18 cellular contexts compared by ENCODE assay signal in the genomic region with DNA sequence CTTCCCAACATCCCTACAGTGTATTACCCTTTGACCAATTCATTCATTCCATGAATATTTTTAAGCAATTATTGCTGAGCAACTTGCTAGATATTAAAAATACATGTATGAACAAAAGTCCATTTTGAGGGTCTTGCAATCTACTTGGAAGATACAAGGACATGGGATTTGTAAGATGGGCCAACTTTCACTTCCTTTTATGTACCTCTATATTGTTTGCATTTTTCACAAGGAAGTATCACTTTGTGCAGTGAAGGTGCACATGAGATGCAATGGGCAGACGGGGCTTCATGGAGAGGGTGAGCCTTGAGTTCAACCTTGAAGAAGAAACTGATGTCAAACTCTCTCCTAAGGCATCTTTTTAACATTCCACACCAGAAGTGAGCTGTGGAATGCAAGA.
DNase-seq lines count a peak whose midpoint lies in the region; ATAC-seq and TF ChIP-seq lines count a peak whose summit lies in the region.
"Had no signal": no experiment of that assay in that cellular context is flagged by ENCODE, and none has a peak within 500 bp of the region (broad histone marks: within the 10 kb centered on the region; RNA-seq: fewer than 3 reads in every experiment).

No MANE protein-coding gene starts in this region.

- TF ChIP-seq CTCF in CD8-positive, alpha-beta T cell (IDR thresholded peaks at IDR 0.05), result no peak

- ATAC-seq in CD8-positive, alpha-beta T cell, result no peak
- ATAC-seq in GM18858 (IDR thresholded peaks at IDR 0.05; ENCODE audit: unreplicated experiment) (peak; percentile 45), memory B cell (ENCODE audit: low read depth) (no peak), GM21515 (IDR thresholded peaks at IDR 0.05; ENCODE audit: unreplicated experiment) (no peak)
- ATAC-seq in activated T-cell treated with anti-CD3 and anti-CD28 coated beads, Interleukin-2, amount 50 U/mL, for 72 hours (replicated peaks in 1 of 2), result no peak
- ATAC-seq: GM23338, K562 had no signal

- CTCF ChIA-PET in CD8-positive, alpha-beta T cell (lab: Charles Lee), result no interaction called here

- H3K4me1 Mint-ChIP-seq in CD8-positive, alpha-beta T cell (ENCODE audit: low read depth), result peaks cover 43% of the 10 kb centered on the region
- peaks cover 31% of the 10 kb centered on the region for H3K4me1 Mint-ChIP-seq in memory B cell
- peaks cover 43% of the 10 kb centered on the region for H3K4me1 Mint-ChIP-seq in activated T-cell treated with anti-CD3 and anti-CD28 coated beads, Interleukin-2, amount 50 U/mL, for 72 hours (ENCODE audit: low read depth)

- no peak overlapping the region for H3K4me3 Mint-ChIP-seq in CD8-positive, alpha-beta T cell
- H3K4me3 Mint-ChIP-seq in memory B cell, result no peak overlapping the region
- H3K4me3 Mint-ChIP-seq in activated T-cell treated with anti-CD3 and anti-CD28 coated beads, Interleukin-2, amount 50 U/mL, for 72 hours, result no peak overlapping the region
- H3K4me3 Mint-ChIP-seq: CD4-positive, alpha-beta T cell; GM23338 had no signal

- intact Hi-C loops in CD8-positive, alpha-beta T cell (cut with DNase I, micrococcal nuclease), result loop anchor here in 1 of 2 experiments (10.0 kb wide), 1 partner anchor 68 kb away; no protein-coding TSS in a partner anchor

- no peaks in the 10 kb centered on the region for H3K27me3 Mint-ChIP-seq in CD8-positive, alpha-beta T cell (ENCODE audit: low read depth)
- H3K27me3 Mint-ChIP-seq in memory B cell, result no peaks in the 10 kb centered on the region
- no peaks in the 10 kb centered on the region for H3K27me3 Mint-ChIP-seq in activated T-cell treated with anti-CD3 and anti-CD28 coated beads, Interleukin-2, amount 50 U/mL, for 72 hours (ENCODE audit: low read depth)
- H3K27me3 Mint-ChIP-seq: CD4-positive, alpha-beta T cell had no signal

- POLR2A ChIA-PET in CD8-positive, alpha-beta T cell (lab: Charles Lee), result interaction anchor here (0.6 kb wide), 1 partner anchor 69 kb away, joined by 3 read pairs; no protein-coding TSS in a partner anchor

- no peak overlapping the region for H3K4me3 ChIP-seq in CD8-positive, alpha-beta T cell (ENCODE audit: low read depth, low read length)
- H3K4me3 ChIP-seq: GM23338, K562 had no signal

- no peaks in the 10 kb centered on the region for H3K9me3 Mint-ChIP-seq in CD8-positive, alpha-beta T cell
- H3K9me3 Mint-ChIP-seq in memory B cell, result no peaks in the 10 kb centered on the region
- no peaks in the 10 kb centered on the region for H3K9me3 Mint-ChIP-seq in activated T-cell treated with anti-CD3 and anti-CD28 coated beads, Interleukin-2, amount 50 U/mL, for 72 hours
- H3K9me3 Mint-ChIP-seq: CD4-positive, alpha-beta T cell; GM23338 had no signal

- no peak for DNase-seq in CD8-positive, alpha-beta T cell
- peak; percentile 13 for DNase-seq in MV-4-11 (lab: John Stamatoyannopoulos, UW)
- DNase-seq in memory B cell (ENCODE audit: low spot score in 2 of 2), result no peak
- no peak for DNase-seq in activated T-cell treated with anti-CD3 and anti-CD28 coated beads, Interleukin-2, amount 50 U/mL, for 72 hours
- DNase-seq in NCI-H187 treated with DMSO at 0.1 percent for 48 hours (lab: John Stamatoyannopoulos, UW), result no peak
- DNase-seq: ACHN; BE2C; C1 segment of cervical spinal cord; CD4-positive, alpha-beta T cell; DMS153; DMS79; GDM1; HCEC 1CT had no signal

- peak overlapping the region; percentile 32 for H3K27ac Mint-ChIP-seq in CD8-positive, alpha-beta T cell
- peak overlapping the region; percentile 45 for H3K27ac Mint-ChIP-seq in memory B cell
- H3K27ac Mint-ChIP-seq in activated T-cell treated with anti-CD3 and anti-CD28 coated beads, Interleukin-2, amount 50 U/mL, for 72 hours, result no peak overlapping the region
- H3K27ac Mint-ChIP-seq: CD4-positive, alpha-beta T cell; GM23338 had no signal

- no peaks in the 10 kb centered on the region for H3K9me3 ChIP-seq in CD8-positive, alpha-beta T cell (ENCODE audit: low read length)
- H3K9me3 ChIP-seq: BE2C had no signal

- peaks cover 39% of the 10 kb centered on the region for H3K36me3 Mint-ChIP-seq in CD8-positive, alpha-beta T cell
- H3K36me3 Mint-ChIP-seq in memory B cell, result peaks cover 22% of the 10 kb centered on the region
- H3K36me3 Mint-ChIP-seq in activated T-cell treated with anti-CD3 and anti-CD28 coated beads, Interleukin-2, amount 50 U/mL, for 72 hours (ENCODE audit: insufficient read depth in 2 of 2), result peaks cover 0 to 8% of the 10 kb centered on the region in 2 donors

- peaks cover 9% of the 10 kb centered on the region for H3K4me1 ChIP-seq in CD8-positive, alpha-beta T cell (ENCODE audit: insufficient read depth, low read length)
- H3K4me1 ChIP-seq: BE2C had no signal

- no peaks in the 10 kb centered on the region for H3K27me3 ChIP-seq in CD8-positive, alpha-beta T cell (ENCODE audit: insufficient read depth, low read length)
- H3K27me3 ChIP-seq: BE2C had no signal

- H3K27ac ChIP-seq in CD8-positive, alpha-beta T cell (ENCODE audit: low read depth, low read length), result no peak overlapping the region
- H3K27ac ChIP-seq: HL-60 had no signal

- no peaks in the 10 kb centered on the region for H3K36me3 ChIP-seq in CD8-positive, alpha-beta T cell (ENCODE audit: insufficient read depth, low read length)
- H3K36me3 ChIP-seq: BE2C had no signal
